ENCODE assay signal across 24 cellular contexts in the genomic region with DNA sequence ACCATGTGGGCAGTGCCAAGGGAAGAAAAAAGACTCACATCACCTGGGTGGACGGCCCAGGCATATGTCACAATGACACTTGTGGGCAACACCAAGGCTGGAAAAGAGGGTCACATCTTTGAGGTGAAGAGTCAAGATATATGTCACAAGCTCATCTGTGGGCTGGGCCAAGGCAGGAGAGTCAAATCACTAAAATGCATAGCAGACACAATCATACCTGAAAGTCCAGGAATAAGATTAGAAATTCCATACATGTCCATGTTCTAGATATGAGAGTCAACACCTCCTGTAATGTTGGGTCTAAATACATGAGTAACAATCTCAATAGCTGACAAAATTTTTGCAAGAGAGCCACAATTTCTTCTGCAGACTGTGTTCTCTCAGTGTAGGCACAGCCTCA.
"Had no signal": no experiment of that assay in that cellular context is flagged by ENCODE, and none has a peak within 500 bp of the region (broad histone marks: within the 10 kb centered on the region; RNA-seq: fewer than 3 reads in every experiment).

No MANE protein-coding gene starts in this region.

- H3K4me3 Mint-ChIP-seq: dendritic cell treated with granulocyte-macrophage colony-stimulating factor and Interleukin-4, amounts not matched to agents 40 ng/mL and 50 ng/mL, for 4 days; effector memory CD8-positive, alpha-beta T cell; endodermal cell had no signal

- H3K9me3 ChIP-seq: colonic mucosa, esophagus muscularis mucosa, gastrocnemius medialis, gastroesophageal sphincter had no signal

- ATAC-seq: effector memory CD8-positive, alpha-beta T cell; gastrocnemius medialis; gastroesophageal sphincter; heart left ventricle; heart right ventricle had no signal

- H3K4me1 ChIP-seq: colonic mucosa, esophagus muscularis mucosa, foreskin keratinocyte, gastrocnemius medialis, gastroesophageal sphincter, heart left ventricle, heart right ventricle had no signal

- H3K27me3 ChIP-seq: colonic mucosa, dorsolateral prefrontal cortex, esophagus muscularis mucosa, esophagus squamous epithelium, foreskin keratinocyte, gastrocnemius medialis, gastroesophageal sphincter, heart left ventricle, heart right ventricle had no signal

- H3K27ac ChIP-seq: colonic mucosa, coronary artery, dorsolateral prefrontal cortex, epithelial cell of prostate, esophagus muscularis mucosa, foreskin keratinocyte, gastrocnemius medialis, gastroesophageal sphincter, heart left ventricle, heart right ventricle had no signal

- DNase-seq: colonic mucosa; cortex of kidney; dermis blood vessel endothelial cell; dorsolateral prefrontal cortex; effector CD4-positive, alpha-beta T cell; effector CD8-positive, alpha-beta T cell; effector memory CD4-positive, alpha-beta T cell; effector memory CD8-positive, alpha-beta T cell; endodermal cell; erythroblast; esophagus squamous epithelium; foreskin fibroblast; foreskin melanocyte; gastrocnemius medialis; glutamatergic neuron; head of caudate nucleus; heart left ventricle; heart right ventricle had no signal

- H3K27ac Mint-ChIP-seq: dendritic cell treated with granulocyte-macrophage colony-stimulating factor and Interleukin-4, amounts not matched to agents 40 ng/mL and 50 ng/mL, for 4 days; effector memory CD8-positive, alpha-beta T cell; endodermal cell had no signal

- H3K27me3 Mint-ChIP-seq: dendritic cell treated with granulocyte-macrophage colony-stimulating factor and Interleukin-4, amounts not matched to agents 40 ng/mL and 50 ng/mL, for 4 days; effector memory CD8-positive, alpha-beta T cell had no signal

- H3K4me3 ChIP-seq: colonic mucosa, coronary artery, dorsolateral prefrontal cortex, esophagus muscularis mucosa, esophagus squamous epithelium, gastrocnemius medialis, gastroesophageal sphincter, heart left ventricle, heart right ventricle had no signal

- H3K36me3 ChIP-seq: colonic mucosa, esophagus muscularis mucosa, esophagus squamous epithelium, gastrocnemius medialis, gastroesophageal sphincter, heart left ventricle, heart right ventricle had no signal
